In genomic region chr3:58332575-58333179, GRCh38 we compare ENCODE assay signal across 8 cellular contexts. TPM values are rescaled to one million over a fixed set of nuclear protein-coding genes. Genes with fewer than 3 reads are reported as not detected.
A peak's percentile ranks its signal among the peaks of the same experiment; 100 is the strongest.
DNase-seq lines count a peak whose midpoint lies in the region; ATAC-seq and TF ChIP-seq lines count a peak whose summit lies in the region.

Gene PXK, plus strand, starts transcription at chr3:58332892. Its CDS starts 97 bp downstream, at chr3:58332989.

- peak; percentile 91 for DNase-seq in AG20443 (ENCODE audit: low spot score)
- DNase-seq in OCI-M1 (lab: John Stamatoyannopoulos, UW), result peak; percentile 82
- peak; percentile 84 for DNase-seq in activated T-cell treated with anti-CD3 and anti-CD28 coated beads, Interleukin-2, amount 50 U/mL, for 1 hour
- DNase-seq in epithelial cell of prostate (ENCODE audit: low read depth, low spot score), result no peak
- DNase-seq in mucosa of descending colon, result peak; percentile 87 to 88 (median 87)
- peak; percentile 50 to 67 for DNase-seq in stimulated activated CD8-positive, alpha-beta memory T cell treated with anti-CD3 and anti-CD28 coated beads, Interleukin-4, amount 100 ng/mL, for 1 hour (ENCODE audit: low read depth in 2 of 2, low spot score in 1 of 2)

- intact Hi-C loops in mucosa of descending colon (cut with DNase I, micrococcal nuclease), result no loop called here

- H3K27ac ChIP-seq in epithelial cell of prostate, result peak within 1 kb of the TSS; percentile 97

- H3K4me1 ChIP-seq in mucosa of descending colon (ENCODE audit: low read depth), result peaks cover 5% of the 10 kb centered on the region

- peak within 1 kb of the TSS; percentile 85 for H3K4me3 ChIP-seq in mucosa of descending colon

- no peaks in the 10 kb centered on the region for H3K36me3 ChIP-seq in mucosa of descending colon (ENCODE audit: low read depth)

- TF ChIP-seq CTCF in mucosa of descending colon (IDR thresholded peaks at IDR 0.05), result no peak

- H3K9me3 ChIP-seq in mucosa of descending colon, result no peaks in the 10 kb centered on the region

- ATAC-seq in GM18873 (IDR thresholded peaks at IDR 0.05; ENCODE audit: low FRiP score, unreplicated experiment), result peak; percentile 77
- ATAC-seq in HG03103 (IDR thresholded peaks at IDR 0.05; ENCODE audit: low read depth, unreplicated experiment), result peak; percentile 78
- peak; percentile 96 for ATAC-seq in mucosa of descending colon

RNA-seq across cellular contexts. Expression of gene PXK, which starts in this region (rescaled TPM):
- total RNA-seq in mucosa of descending colon, result 10 to 100 TPM; 14.5 to 33.4 (median 19.5) TPM
